Comparison of ENCODE assay signal across 9 cellular contexts in genomic region chr7:2452074-2452507, GRCh38. TPM values are rescaled to one million over a fixed set of nuclear protein-coding genes. Genes with fewer than 3 reads are reported as not detected.
DNase-seq lines count a peak whose midpoint lies in the region; ATAC-seq, FAIRE-seq and TF ChIP-seq lines count a peak whose summit lies in the region.
"Had no signal": no experiment of that assay in that cellular context is flagged by ENCODE, and none has a peak within 500 bp of the region (broad histone marks: within the 10 kb centered on the region; RNA-seq: fewer than 3 reads in every experiment).

No MANE protein-coding gene starts in this region.

- H3K4me1 ChIP-seq in H9 (ENCODE audit: insufficient read depth, low read length), result no peaks in the 10 kb centered on the region
- peaks cover 0 to 7% of the 10 kb centered on the region in 2 donors for H3K4me1 ChIP-seq in kidney (ENCODE audit: control insufficient read depth in 1 of 2, insufficient read depth in 1 of 2, low read depth in 1 of 2, low read length in 2 of 2)
- H3K4me1 ChIP-seq in tibial artery, result peaks cover 0 to 15% (median 10%) of the 10 kb centered on the region in 4 donors

- no peak overlapping the region for H2AK5ac ChIP-seq in H9 (ENCODE audit: insufficient read length, low read length)

- H3K36me3 Mint-ChIP-seq in H9 (ENCODE audit: insufficient read depth in 1 of 3, low read depth in 3 of 3) (no peaks in the 10 kb centered on the region), activated B cell treated with CpG ODN at 0.5 μM for 24 hours (ENCODE audit: low read depth) (no peaks in the 10 kb centered on the region)

- ATAC-seq in activated B cell treated with CpG ODN at 0.5 μM for 24 hours (ENCODE audit: low read depth), result peak; percentile 43

- no peak overlapping the region for H3K4me2 ChIP-seq in H9 (ENCODE audit: insufficient read depth, insufficient read length, low read length)

- no peaks in the 10 kb centered on the region for H3K79me2 ChIP-seq in H9 (ENCODE audit: insufficient read depth, low read length)

- H3K9me3 Mint-ChIP-seq in H9, result no peaks in the 10 kb centered on the region; a peak in 2 of 5 replicates
- H3K9me3 Mint-ChIP-seq in activated B cell treated with CpG ODN at 0.5 μM for 24 hours, result no peaks in the 10 kb centered on the region

- H3K27ac ChIP-seq in H9 (ENCODE audit: insufficient read length, low read depth, low read length) (no peak overlapping the region), kidney (ENCODE audit: low read depth in 2 of 2, low read length in 2 of 2) (no peak overlapping the region), tibial artery (no peak overlapping the region)

- peak overlapping the region; percentile 24; the same call in 1 of the 2 replicates for H3K14ac ChIP-seq in H9 (ENCODE audit: insufficient read depth, low read length)

- intact Hi-C loops in activated B cell treated with CpG ODN at 0.5 μM for 24 hours (cut with micrococcal nuclease) (no loop called here), kidney (cut with DNase I) (no loop called here), tibial artery (cut with DNase I; ENCODE audit: low total_unique reads) (no loop called here)

- H3K79me1 ChIP-seq in H9 (ENCODE audit: insufficient read depth, low read depth, low read length, poor library complexity, severe bottlenecking), result no peaks in the 10 kb centered on the region

- H3K4me3 ChIP-seq in GM12875 (ENCODE audit: low read depth, low read length), result peak overlapping the region; percentile 11
- H3K4me3 ChIP-seq in kidney (ENCODE audit: low read length in 2 of 2), result peak overlapping the region; percentile 26 to 49
- H3K4me3 ChIP-seq in tibial artery, result peak overlapping the region; percentile 33 to 45

- H3K27me3 ChIP-seq in H9 (ENCODE audit: insufficient read depth, low read length) (no peaks in the 10 kb centered on the region), tibial artery (peaks cover 0 to 6% of the 10 kb centered on the region in 2 donors)

- POLR2A ChIA-PET in activated B cell treated with CpG ODN at 0.5 μM for 24 hours (lab: Charles Lee), result interaction anchor here (0.7 to 2.4 kb wide), 6 partner anchors 17 to 258 kb away, joined by 3 to 12 read pairs (median 5); no protein-coding TSS in a partner anchor

- H3K18ac ChIP-seq in H9 (ENCODE audit: insufficient read length, low read depth, low read length), result peak overlapping the region; percentile 15

- no peak overlapping the region for H3K4ac ChIP-seq in H9 (ENCODE audit: low read depth, low read length)

- H3K36me3 ChIP-seq in kidney (ENCODE audit: control insufficient read depth in 1 of 2, insufficient read depth in 2 of 2, low read length in 2 of 2), result no peaks in the 10 kb centered on the region
- no peaks in the 10 kb centered on the region for H3K36me3 ChIP-seq in tibial artery

- H2BK5ac ChIP-seq in H9 (ENCODE audit: insufficient read length, low read length), result no peak overlapping the region

- H2AFZ ChIP-seq in H9 (ENCODE audit: low read length), result no peak overlapping the region

- WGBS in H9 (ENCODE audit: extremely low coverage, insufficient read length, low lambda C conversion rate), result no CpG with 5 or more reads among the region's 16 CpGs

- H4K5ac ChIP-seq in H9 (ENCODE audit: insufficient read length, low read depth, low read length), result no peak overlapping the region

- no peaks in the 10 kb centered on the region for H4K20me1 ChIP-seq in H9 (ENCODE audit: control insufficient read depth, insufficient read depth, insufficient read length)

- H3K23me2 ChIP-seq in H9 (ENCODE audit: insufficient read length, low read depth, low read length, poor library complexity, severe bottlenecking), result no peaks in the 10 kb centered on the region

- H2BK12ac ChIP-seq in H9 (ENCODE audit: insufficient read length, low read depth, low read length), result no peak overlapping the region

- TF ChIP-seq CTCF in GM12875 (IDR thresholded peaks at IDR 0.05; ENCODE audit: borderline replicate concordance, insufficient read depth, low read depth, low read length) (no peak), H9 (conservative IDR thresholded peaks at IDR 0.05) (no peak), activated B cell treated with CpG ODN at 0.5 μM for 24 hours (IDR thresholded peaks at IDR 0.05) (no peak), kidney (IDR thresholded peaks at IDR 0.05; ENCODE audit: borderline replicate concordance, extremely low read depth, insufficient read depth) (no peak), tibial artery (IDR thresholded peaks at IDR 0.05) (no peak)

- no peak overlapping the region for H2BK15ac ChIP-seq in H9 (ENCODE audit: low read depth, low read length)

- H3K23ac ChIP-seq in H9 (ENCODE audit: insufficient read length, low read depth, low read length), result no peak overlapping the region

- H3K9me3 ChIP-seq in H9 (ENCODE audit: control insufficient read depth, low read depth, low read length), result no peaks in the 10 kb centered on the region
- H3K9me3 ChIP-seq in kidney (ENCODE audit: control insufficient read depth in 1 of 2, low read length in 2 of 2), result no peaks in the 10 kb centered on the region
- H3K9me3 ChIP-seq in tibial artery, result no peaks in the 10 kb centered on the region

- no peak overlapping the region for H2BK120ac ChIP-seq in H9 (ENCODE audit: low read depth, low read length, poor library complexity, severe bottlenecking)

- no peak overlapping the region; a peak in 1 of 7 replicates for H3K27ac Mint-ChIP-seq in H9
- no peak overlapping the region for H3K27ac Mint-ChIP-seq in activated B cell treated with CpG ODN at 0.5 μM for 24 hours

- DNase-seq in H9 (no peak), activated B cell treated with CpG ODN at 0.5 μM for 24 hours (peak; percentile 22), kidney (peak; percentile 77), tibial artery (no peak), NCI-H2171 treated with DMSO at 0.1 percent for 48 hours (lab: John Stamatoyannopoulos, UW) (no peak), NCI-H1048 (lab: John Stamatoyannopoulos, UW) (no peak)
- DNase-seq in stimulated activated CD4-positive, alpha-beta T cell treated with anti-CD3 and anti-CD28 coated beads, Interleukin-12 subunit alpha, Interleukin-12 subunit beta, amount 100 ng/mL, for 4 hours, result no peak

- CTCF ChIA-PET in activated B cell treated with CpG ODN at 0.5 μM for 24 hours (lab: Charles Lee), result interaction anchor here (0.6 to 5.6 kb wide), 17 partner anchors 12 to 413 kb away, joined by 3 to 51 read pairs (median 4); no protein-coding TSS in a partner anchor

- no peak overlapping the region for H4K91ac ChIP-seq in H9 (ENCODE audit: insufficient read length, low read depth, low read length)

- H2BK20ac ChIP-seq in H9 (ENCODE audit: low read depth, low read length, poor library complexity, severe bottlenecking), result no peak overlapping the region

- H3T11ph ChIP-seq in H9 (ENCODE audit: low read length), result no peak overlapping the region

- FAIRE-seq in kidney (lab: Jason Lieb, UNC), result no peak
- FAIRE-seq: colon had no signal

- H3K4me1 Mint-ChIP-seq in H9 (peaks cover 6% of the 10 kb centered on the region in 2 experiments), activated B cell treated with CpG ODN at 0.5 μM for 24 hours (peaks cover 6% of the 10 kb centered on the region)

- H4K8ac ChIP-seq in H9 (replicated peaks; ENCODE audit: insufficient read length, low read depth, low read length), result no peak overlapping the region

- no peak overlapping the region for H3K9ac ChIP-seq in H9 (ENCODE audit: extremely low read depth, insufficient read length, low read length)
- peak overlapping the region in 1 of 2 donors; percentile 40 for H3K9ac ChIP-seq in kidney (ENCODE audit: low read length in 2 of 2)

- H3K27me3 Mint-ChIP-seq in H9 (ENCODE audit: low read depth) (peaks cover 1% of the 10 kb centered on the region), activated B cell treated with CpG ODN at 0.5 μM for 24 hours (no peaks in the 10 kb centered on the region)

- H3K4me3 Mint-ChIP-seq in H9 (peak overlapping the region in 1 of 2 experiments; percentile 40; a peak in 2 of 5 replicates), activated B cell treated with CpG ODN at 0.5 μM for 24 hours (peak overlapping the region; percentile 74)

- H3K56ac ChIP-seq in H9 (ENCODE audit: insufficient read length, low read depth, low read length), result no peak overlapping the region

RNA-seq across cellular contexts. Expression of gene GRIFIN, which starts 24.1 kb away (rescaled TPM):
- total RNA-seq in H9 (2021), result not detected in 2 replicates
- not detected in 2 replicates for total RNA-seq in activated B cell treated with CpG ODN at 0.5 μM for 24 hours
- total RNA-seq in kidney, result not detected
- polyA plus RNA-seq in kidney (ENCODE audit: insufficient read depth, low read depth, low replicate concordance), result not detected

RNA-seq across cellular contexts. Expression of gene CHST12, which starts 48.7 kb away (rescaled TPM):
- 18.4 and 19.3 TPM in 2 replicates for total RNA-seq in H9 (2021)
- total RNA-seq in activated B cell treated with CpG ODN at 0.5 μM for 24 hours, result 10.3 and 14.4 TPM in 2 replicates
- 25.6 TPM for total RNA-seq in kidney
- polyA plus RNA-seq in kidney (ENCODE audit: insufficient read depth, low read depth, low replicate concordance), result 16.3 TPM

Comparison
In these comparisons a context has a peak if more than half of its experiments do, and no peak if none do; other contexts are left out.
1. DNase-seq: peak in activated B cell treated with CpG ODN at 0.5 μM for 24 hours (single experiment) and kidney (single experiment); none in H9 (single experiment), tibial artery (0 of 2), NCI-H2171 treated with DMSO at 0.1 percent for 48 hours (single experiment), NCI-H1048 (single experiment) and stimulated activated CD4-positive, alpha-beta T cell treated with anti-CD3 and anti-CD28 coated beads, Interleukin-12 subunit alpha, Interleukin-12 subunit beta, amount 100 ng/mL, for 4 hours (single experiment).
2. Peak in every context shown above with its lines, with median percentiles within 50 percentile points of each other: H3K4me3 ChIP-seq.